40 cellular contexts compared by ENCODE assay signal in the genomic region with DNA sequence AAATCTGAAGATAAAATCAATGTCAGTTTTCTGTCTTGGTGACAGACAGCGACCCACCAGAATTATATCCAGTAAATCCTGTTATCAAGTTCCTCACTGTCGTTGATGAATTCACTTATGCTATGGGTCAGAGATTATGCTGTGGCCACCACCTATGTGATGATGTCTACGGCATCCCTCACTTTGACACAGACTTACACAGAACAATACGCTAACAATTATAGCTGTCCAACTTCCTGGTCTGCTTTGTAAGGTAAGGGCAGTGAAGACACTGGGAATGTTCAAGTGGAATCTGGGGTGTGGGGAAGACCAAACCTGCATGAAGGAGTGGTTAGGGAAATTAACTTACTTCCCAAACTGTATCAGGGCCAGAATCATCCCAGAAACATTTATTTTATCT. TPM values are rescaled to one million over a fixed set of nuclear protein-coding genes. Genes with fewer than 3 reads are reported as not detected.
"Had no signal": no experiment of that assay in that cellular context is flagged by ENCODE, and none has a peak within 500 bp of the region (broad histone marks: within the 10 kb centered on the region; RNA-seq: fewer than 3 reads in every experiment).

No MANE protein-coding gene starts in this region.

- DNase-seq: activated effector memory CD4-positive, alpha-beta T cell treated with anti-CD3 and anti-CD28 coated beads, Interleukin-2, amount 50 U/mL, for 16 hours; activated effector memory CD4-positive, alpha-beta T cell treated with Interleukin-2 at 50 U/mL for 16 hours; activated gamma-delta T cell; activated gamma-delta T cell treated with Interleukin-2 at 50 U/mL for 16 hours; activated naive CD4-positive, alpha-beta T cell; activated naive CD4-positive, alpha-beta T cell treated with anti-CD3 and anti-CD28 coated beads for 36 hours; activated naive CD4-positive, alpha-beta T cell treated with anti-CD3 and anti-CD28 coated beads, Interleukin-2, amount 10 ng/mL, durations not matched to agents 7 days and 5 days; activated naive CD4-positive, alpha-beta T cell treated with anti-CD3 and anti-CD28 coated beads, Interleukin-2, amount 50 U/mL, for 16 hours; activated naive CD4-positive, alpha-beta T cell treated with Interleukin-2 at 50 U/mL for 16 hours; activated naive CD8-positive, alpha-beta T cell treated with anti-CD3 and anti-CD28 coated beads for 36 hours; activated naive CD8-positive, alpha-beta T cell treated with anti-CD3 and anti-CD28 coated beads, Interleukin-2, amount 10 ng/mL, durations not matched to agents 7 days and 5 days; activated naive CD8-positive, alpha-beta T cell treated with anti-CD3 and anti-CD28 coated beads, Interleukin-2, amount 50 U/mL, for 24 hours; activated T-cell treated with anti-CD3 and anti-CD28 coated beads for 4 hours; activated T-cell treated with anti-CD3 and anti-CD28 coated beads, Interleukin-2, amount 50 U/mL, for 1 hour; activated T-cell treated with anti-CD3 and anti-CD28 coated beads, Interleukin-2, amount 50 U/mL, for 24 hours; activated T-cell treated with anti-CD3 and anti-CD28 coated beads, Interleukin-2, amount 50 U/mL, for 4 hours; activated T-cell treated with anti-CD3 and anti-CD28 coated beads, Interleukin-2, amount 50 U/mL, for 48 hours; activated T-cell treated with anti-CD3 and anti-CD28 coated beads, Interleukin-2, amount 50 U/mL, for 72 hours; adrenal gland; amniotic stem cell; amygdala; anterior cingulate cortex; aorta; body of pancreas; brain microvascular endothelial cell; caudate nucleus; central memory CD4-positive, alpha-beta T cell; cerebellar nuclear complex had no signal

- ATAC-seq: activated naive CD4-positive, alpha-beta T cell treated with anti-CD3 and anti-CD28 coated beads, Interleukin-2, amount 50 U/mL, for 72 hours; activated naive CD8-positive, alpha-beta T cell treated with anti-CD3 and anti-CD28 coated beads, Interleukin-2, amount 50 U/mL, for 24 hours; activated T-cell treated with anti-CD3 and anti-CD28 coated beads, Interleukin-2, amount 50 U/mL, for 4 hours; activated T-cell treated with anti-CD3 and anti-CD28 coated beads, Interleukin-2, amount 50 U/mL, for 72 hours; activated T-helper 17 cell treated with anti-CD3 and anti-CD28 coated beads, Interleukin-2, amount 50 U/mL, for 72 hours; body of pancreas had no signal

- H3K36me3 Mint-ChIP-seq: activated naive CD4-positive, alpha-beta T cell treated with anti-CD3 and anti-CD28 coated beads, Interleukin-2, amount 50 U/mL, for 24 hours; activated naive CD8-positive, alpha-beta T cell; activated naive CD8-positive, alpha-beta T cell treated with anti-CD3 and anti-CD28 coated beads for 36 hours; activated naive CD8-positive, alpha-beta T cell treated with anti-CD3 and anti-CD28 coated beads, Interleukin-2, amount 10 ng/mL, durations not matched to agents 7 days and 5 days; brain had no signal

- H3K36me3 ChIP-seq: adrenal gland, ascending aorta, brain microvascular endothelial cell, breast epithelium, cardiac muscle cell had no signal

- H3K4me3 ChIP-seq: adrenal gland, ascending aorta, body of pancreas, breast epithelium, cardiac muscle cell had no signal

- H3K9me3 ChIP-seq: adrenal gland, ascending aorta, body of pancreas, breast epithelium had no signal

- H3K4me3 Mint-ChIP-seq: activated naive CD4-positive, alpha-beta T cell treated with anti-CD3 and anti-CD28 coated beads for 36 hours; activated naive CD4-positive, alpha-beta T cell treated with anti-CD3 and anti-CD28 coated beads, Interleukin-2, amount 10 ng/mL, durations not matched to agents 7 days and 5 days; activated naive CD4-positive, alpha-beta T cell treated with anti-CD3 and anti-CD28 coated beads, Interleukin-2, amount 50 U/mL, for 24 hours; activated naive CD8-positive, alpha-beta T cell; activated naive CD8-positive, alpha-beta T cell treated with anti-CD3 and anti-CD28 coated beads for 36 hours; activated naive CD8-positive, alpha-beta T cell treated with anti-CD3 and anti-CD28 coated beads, Interleukin-2, amount 10 ng/mL, durations not matched to agents 7 days and 5 days; activated naive CD8-positive, alpha-beta T cell treated with anti-CD3 and anti-CD28 coated beads, Interleukin-2, amount 50 U/mL, for 24 hours; activated T-cell treated with anti-CD3 and anti-CD28 coated beads, Interleukin-2, amount 50 U/mL, for 24 hours; activated T-cell treated with anti-CD3 and anti-CD28 coated beads, Interleukin-2, amount 50 U/mL, for 4 hours; activated T-cell treated with anti-CD3 and anti-CD28 coated beads, Interleukin-2, amount 50 U/mL, for 72 hours; activated T-helper 1 cell treated with anti-CD3 and anti-CD28 coated beads, Interleukin-12 subunit alpha, Interleukin-12 subunit beta, Interleukin-2, Interleukin-4 antibody, amounts not matched to agents 30 ng/mL and 10 ng/mL and 1 ng/mL, durations not matched to agents 14 hours and 24 hours and 36 hours; activated T-helper 17 cell treated with anti-CD3 and anti-CD28 coated beads, Interleukin-2, amount 50 U/mL, for 72 hours; brain; central memory CD8-positive, alpha-beta T cell had no signal

- H3K9me3 Mint-ChIP-seq: activated naive CD4-positive, alpha-beta T cell treated with anti-CD3 and anti-CD28 coated beads for 36 hours; activated naive CD4-positive, alpha-beta T cell treated with anti-CD3 and anti-CD28 coated beads, Interleukin-2, amount 10 ng/mL, durations not matched to agents 7 days and 5 days; activated naive CD4-positive, alpha-beta T cell treated with anti-CD3 and anti-CD28 coated beads, Interleukin-2, amount 50 U/mL, for 24 hours; activated naive CD4-positive, alpha-beta T cell treated with anti-CD3 and anti-CD28 coated beads, Interleukin-2, amount 50 U/mL, for 72 hours; activated naive CD8-positive, alpha-beta T cell treated with anti-CD3 and anti-CD28 coated beads for 36 hours; activated naive CD8-positive, alpha-beta T cell treated with anti-CD3 and anti-CD28 coated beads, Interleukin-2, amount 10 ng/mL, durations not matched to agents 7 days and 5 days; activated naive CD8-positive, alpha-beta T cell treated with anti-CD3 and anti-CD28 coated beads, Interleukin-2, amount 50 U/mL, for 24 hours; activated T-cell treated with anti-CD3 and anti-CD28 coated beads, Interleukin-2, amount 50 U/mL, for 24 hours; activated T-cell treated with anti-CD3 and anti-CD28 coated beads, Interleukin-2, amount 50 U/mL, for 4 hours; activated T-cell treated with anti-CD3 and anti-CD28 coated beads, Interleukin-2, amount 50 U/mL, for 72 hours; activated T-helper 1 cell treated with anti-CD3 and anti-CD28 coated beads, Interleukin-12 subunit alpha, Interleukin-12 subunit beta, Interleukin-2, Interleukin-4 antibody, amounts not matched to agents 30 ng/mL and 10 ng/mL and 1 ng/mL, durations not matched to agents 14 hours and 24 hours and 36 hours; activated T-helper 17 cell treated with anti-CD3 and anti-CD28 coated beads, Interleukin-2, amount 50 U/mL, for 72 hours; activated T-helper 2 cell treated with anti-CD3 and anti-CD28 coated beads, Interferon-gamma antibody, Interleukin-2, Interleukin-4, amounts not matched to agents 10 μg/mL and 5 μg/mL and 100 μg/mL, durations not matched to agents 14 hours and 24 hours and 36 hours; central memory CD8-positive, alpha-beta T cell had no signal

- H3K4me1 ChIP-seq: adrenal gland, breast epithelium had no signal

- H3K27ac ChIP-seq: adrenal gland, ascending aorta, body of pancreas, brain microvascular endothelial cell, breast epithelium, cardiac muscle cell had no signal

- H3K27ac Mint-ChIP-seq: activated naive CD4-positive, alpha-beta T cell treated with anti-CD3 and anti-CD28 coated beads for 36 hours; activated naive CD4-positive, alpha-beta T cell treated with anti-CD3 and anti-CD28 coated beads, Interleukin-2, amount 10 ng/mL, durations not matched to agents 7 days and 5 days; activated naive CD4-positive, alpha-beta T cell treated with anti-CD3 and anti-CD28 coated beads, Interleukin-2, amount 50 U/mL, for 24 hours; activated naive CD4-positive, alpha-beta T cell treated with anti-CD3 and anti-CD28 coated beads, Interleukin-2, amount 50 U/mL, for 72 hours; activated naive CD8-positive, alpha-beta T cell; activated naive CD8-positive, alpha-beta T cell treated with anti-CD3 and anti-CD28 coated beads for 36 hours; activated naive CD8-positive, alpha-beta T cell treated with anti-CD3 and anti-CD28 coated beads, Interleukin-2, amount 10 ng/mL, durations not matched to agents 7 days and 5 days; activated naive CD8-positive, alpha-beta T cell treated with anti-CD3 and anti-CD28 coated beads, Interleukin-2, amount 50 U/mL, for 24 hours; activated T-cell treated with anti-CD3 and anti-CD28 coated beads, Interleukin-2, amount 50 U/mL, for 24 hours; activated T-cell treated with anti-CD3 and anti-CD28 coated beads, Interleukin-2, amount 50 U/mL, for 72 hours; activated T-helper 1 cell treated with anti-CD3 and anti-CD28 coated beads, Interleukin-12 subunit alpha, Interleukin-12 subunit beta, Interleukin-2, Interleukin-4 antibody, amounts not matched to agents 30 ng/mL and 10 ng/mL and 1 ng/mL, durations not matched to agents 14 hours and 24 hours and 36 hours; activated T-helper 17 cell treated with anti-CD3 and anti-CD28 coated beads, Interleukin-2, amount 50 U/mL, for 72 hours; activated T-helper 2 cell treated with anti-CD3 and anti-CD28 coated beads, Interferon-gamma antibody, Interleukin-2, Interleukin-4, amounts not matched to agents 10 μg/mL and 5 μg/mL and 100 μg/mL, durations not matched to agents 14 hours and 24 hours and 36 hours; brain had no signal

RNA-seq across cellular contexts. Expression of gene PAX6, which starts 19.3 kb away (rescaled TPM):
- total RNA-seq: activated naive CD8-positive, alpha-beta T cell treated with anti-CD3 and anti-CD28 coated beads for 36 hours; activated naive CD8-positive, alpha-beta T cell treated with anti-CD3 and anti-CD28 coated beads, Interleukin-2, amount 10 ng/mL, durations not matched to agents 7 days and 5 days; activated T-cell treated with anti-CD3 and anti-CD28 coated beads, Interleukin-2, amount 50 U/mL, for 4 hours; activated T-helper 1 cell treated with anti-CD3 and anti-CD28 coated beads, Interleukin-12 subunit alpha, Interleukin-12 subunit beta, Interleukin-2, Interleukin-4 antibody, amounts not matched to agents 30 ng/mL and 10 ng/mL and 1 ng/mL, durations not matched to agents 14 hours and 24 hours and 36 hours; activated T-helper 17 cell treated with anti-CD3 and anti-CD28 coated beads, Interleukin-2, amount 50 U/mL, for 72 hours; activated T-helper 2 cell treated with anti-CD3 and anti-CD28 coated beads, Interferon-gamma antibody, Interleukin-2, Interleukin-4, amounts not matched to agents 10 μg/mL and 5 μg/mL and 100 μg/mL, durations not matched to agents 14 hours and 24 hours and 36 hours; ascending aorta; bronchial epithelial cell had no signal
